ENCODE assay signal across 10 cellular contexts in genomic region chr2:209473930-209474419, GRCh38. TPM values are rescaled to one million over a fixed set of nuclear protein-coding genes. Genes with fewer than 3 reads are reported as not detected.
A peak's percentile ranks its signal among the peaks of the same experiment; 100 is the strongest.
DNase-seq lines count a peak whose midpoint lies in the region; ATAC-seq and TF ChIP-seq lines count a peak whose summit lies in the region.
"Had no signal": no experiment of that assay in that cellular context is flagged by ENCODE, and none has a peak within 500 bp of the region (broad histone marks: within the 10 kb centered on the region; RNA-seq: fewer than 3 reads in every experiment).

No MANE protein-coding gene starts in this region.

- H3K36me3 ChIP-seq in thyroid gland, result no peaks in the 10 kb centered on the region

- H3K9me3 ChIP-seq in thyroid gland, result no peaks in the 10 kb centered on the region

- intact Hi-C loops in thyroid gland (cut with DNase I), result no loop called here

- 26 to 33% methylated on average over 3 of the region's 3 CpGs for WGBS in thyroid gland, 2 donors

- DNase-seq in SHP77 treated with DMSO at 0.1 percent for 48 hours (lab: John Stamatoyannopoulos, UW) (peak; percentile 20), SHP77 (lab: John Stamatoyannopoulos, UW) (no peak), NOMO-1 treated with DMSO at 0.1 percent for 48 hours (lab: John Stamatoyannopoulos, UW; ENCODE audit: unreplicated experiment) (peak; percentile 74), fibroblast of gingiva (ENCODE audit: low read depth) (peak; percentile 92), thyroid gland (peak; percentile 61 to 67)
- DNase-seq: CD4-positive, CD25-positive, alpha-beta regulatory T cell; dorsolateral prefrontal cortex had no signal

- ATAC-seq in GM19397 (IDR thresholded peaks at IDR 0.05; ENCODE audit: unreplicated experiment), result no peak
- no peak for ATAC-seq in GM18909 (IDR thresholded peaks at IDR 0.05; ENCODE audit: poor library complexity, unreplicated experiment)
- ATAC-seq in HG03442 (IDR thresholded peaks at IDR 0.05; ENCODE audit: unreplicated experiment), result no peak

- TF ChIP-seq CTCF in thyroid gland (IDR thresholded peaks at IDR 0.05), result no peak

- no peak overlapping the region for H3K4me3 ChIP-seq in thyroid gland (replicated peaks in 1 of 3)
- H3K4me3 ChIP-seq: dorsolateral prefrontal cortex had no signal

- TF ChIP-seq POLR2A in thyroid gland (IDR thresholded peaks at IDR 0.05), result no peak

- peaks cover 22 to 29% of the 10 kb centered on the region in 2 donors for H3K4me1 ChIP-seq in thyroid gland

- H3K27ac ChIP-seq in thyroid gland, result peak overlapping the region; percentile 67 to 76 (median 75)
- H3K27ac ChIP-seq: dorsolateral prefrontal cortex had no signal

- H3K27me3 ChIP-seq in thyroid gland, result no peaks in the 10 kb centered on the region
- H3K27me3 ChIP-seq: dorsolateral prefrontal cortex had no signal

RNA-seq across cellular contexts. Expression of gene MAP2, which starts 50.1 kb away (rescaled TPM):
- total RNA-seq in thyroid gland, result 100 to 1,000 TPM in 2 of 4 donors, 10 to 100 TPM in 2; 73.8 to 211 (median 122) TPM
- total RNA-seq: CD4-positive, CD25-positive, alpha-beta regulatory T cell had no signal

Comparison
In these comparisons a context has a peak if more than half of its experiments do, and no peak if none do; other contexts are left out.
1. DNase-seq: peak in SHP77 treated with DMSO at 0.1 percent for 48 hours (single experiment), NOMO-1 treated with DMSO at 0.1 percent for 48 hours (single experiment), fibroblast of gingiva (single experiment) and thyroid gland (2 of 2); none in SHP77 (0 of 2).